28 cellular contexts compared by ENCODE assay signal in the genomic region with DNA sequence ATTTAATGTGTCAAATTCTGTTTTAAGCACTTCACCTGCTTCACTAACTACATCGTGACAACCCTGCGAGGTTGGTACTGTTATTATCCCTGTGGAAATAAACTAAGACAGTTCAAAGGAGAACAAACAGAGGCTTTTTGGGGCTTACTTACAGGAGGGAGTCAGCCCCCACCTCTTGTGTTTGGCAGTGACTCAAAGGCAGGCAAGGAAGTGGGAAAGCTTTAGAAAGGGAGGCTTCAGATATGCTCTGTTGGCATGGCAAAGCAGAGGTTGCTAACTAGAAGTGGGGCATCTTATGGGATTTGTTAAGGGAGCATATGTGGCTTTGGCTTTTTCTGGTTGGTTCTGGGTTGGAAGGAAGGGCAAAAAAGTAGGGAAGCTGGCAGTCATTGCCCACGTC.
"Had no signal": no experiment of that assay in that cellular context is flagged by ENCODE, and none has a peak within 500 bp of the region (broad histone marks: within the 10 kb centered on the region; RNA-seq: fewer than 3 reads in every experiment).

No MANE protein-coding gene starts in this region.

- H3K27ac Mint-ChIP-seq: activated CD4-positive, alpha-beta T cell treated with anti-CD3 and anti-CD28 coated beads for 36 hours; activated CD8-positive, alpha-beta T cell treated with anti-CD3 and anti-CD28 coated beads for 36 hours; activated naive CD4-positive, alpha-beta T cell treated with anti-CD3 and anti-CD28 coated beads for 36 hours; activated naive CD4-positive, alpha-beta T cell treated with anti-CD3 and anti-CD28 coated beads, Interleukin-2, amount 50 U/mL, for 24 hours; activated T-helper 1 cell treated with anti-CD3 and anti-CD28 coated beads, Interleukin-12 subunit alpha, Interleukin-12 subunit beta, Interleukin-2, Interleukin-4 antibody, amounts not matched to agents 30 ng/mL and 10 ng/mL and 1 ng/mL, durations not matched to agents 14 hours and 24 hours and 36 hours; activated T-helper 2 cell treated with anti-CD3 and anti-CD28 coated beads, Interferon-gamma antibody, Interleukin-2, Interleukin-4, amounts not matched to agents 10 μg/mL and 5 μg/mL and 100 μg/mL, durations not matched to agents 14 hours and 24 hours and 36 hours; dendritic cell treated with granulocyte-macrophage colony-stimulating factor and Interleukin-4, amounts not matched to agents 40 ng/mL and 50 ng/mL, for 4 days had no signal

- H3K27me3 Mint-ChIP-seq: activated CD8-positive, alpha-beta T cell treated with anti-CD3 and anti-CD28 coated beads for 36 hours; activated naive CD4-positive, alpha-beta T cell treated with anti-CD3 and anti-CD28 coated beads, Interleukin-2, amount 50 U/mL, for 24 hours; dendritic cell treated with granulocyte-macrophage colony-stimulating factor and Interleukin-4, amounts not matched to agents 40 ng/mL and 50 ng/mL, for 4 days had no signal

- H3K9me3 Mint-ChIP-seq: activated CD8-positive, alpha-beta T cell treated with anti-CD3 and anti-CD28 coated beads for 36 hours; activated naive CD4-positive, alpha-beta T cell treated with anti-CD3 and anti-CD28 coated beads for 36 hours; activated naive CD4-positive, alpha-beta T cell treated with anti-CD3 and anti-CD28 coated beads, Interleukin-2, amount 50 U/mL, for 24 hours; activated T-cell treated with anti-CD3 and anti-CD28 coated beads, Interleukin-2, amount 50 U/mL, for 4 hours; activated T-helper 1 cell treated with anti-CD3 and anti-CD28 coated beads, Interleukin-12 subunit alpha, Interleukin-12 subunit beta, Interleukin-2, Interleukin-4 antibody, amounts not matched to agents 30 ng/mL and 10 ng/mL and 1 ng/mL, durations not matched to agents 14 hours and 24 hours and 36 hours; activated T-helper 2 cell treated with anti-CD3 and anti-CD28 coated beads, Interferon-gamma antibody, Interleukin-2, Interleukin-4, amounts not matched to agents 10 μg/mL and 5 μg/mL and 100 μg/mL, durations not matched to agents 14 hours and 24 hours and 36 hours; central memory CD8-positive, alpha-beta T cell; dendritic cell treated with granulocyte-macrophage colony-stimulating factor and Interleukin-4, amounts not matched to agents 40 ng/mL and 50 ng/mL, for 4 days had no signal

- H3K4me3 ChIP-seq: coronary artery, dorsolateral prefrontal cortex, esophagus squamous epithelium, gastroesophageal sphincter, heart right ventricle, hepatocyte had no signal

- DNase-seq: activated CD4-positive, alpha-beta T cell treated with anti-CD3 and anti-CD28 coated beads for 36 hours; activated CD4-positive, alpha-beta T cell treated with anti-CD3 and anti-CD28 coated beads, Interleukin-2, amount 50 U/mL, for 1 hour; activated CD4-positive, alpha-beta T cell treated with anti-CD3 and anti-CD28 coated beads, Interleukin-2, amount 50 U/mL, for 48 hours; activated CD4-positive, CD25-positive, alpha-beta regulatory T cell; activated CD4-positive, CD25-positive, alpha-beta regulatory T cell treated with anti-CD3 and anti-CD28 coated beads, Interleukin-2, amount 50 U/mL, for 72 hours; activated CD8-positive, alpha-beta memory T cell treated with anti-CD3 and anti-CD28 coated beads for 24 hours; activated CD8-positive, alpha-beta T cell treated with anti-CD3 and anti-CD28 coated beads for 36 hours; activated effector memory CD4-positive, alpha-beta T cell treated with anti-CD3 and anti-CD28 coated beads, Interleukin-2, amount 50 U/mL, for 16 hours; activated naive CD4-positive, alpha-beta T cell treated with anti-CD3 and anti-CD28 coated beads for 36 hours; activated T-cell treated with anti-CD3 and anti-CD28 coated beads, Interleukin-2, amount 50 U/mL, for 4 hours; amniotic stem cell; anterior cingulate cortex; brain microvascular endothelial cell; dorsolateral prefrontal cortex; effector memory CD4-positive, alpha-beta T cell; erythroblast; esophagus squamous epithelium; foreskin melanocyte; heart right ventricle; T-helper 2 cell had no signal

- H3K4me3 Mint-ChIP-seq: activated CD4-positive, alpha-beta T cell treated with anti-CD3 and anti-CD28 coated beads for 36 hours; activated CD8-positive, alpha-beta T cell treated with anti-CD3 and anti-CD28 coated beads for 36 hours; activated naive CD4-positive, alpha-beta T cell treated with anti-CD3 and anti-CD28 coated beads for 36 hours; activated naive CD4-positive, alpha-beta T cell treated with anti-CD3 and anti-CD28 coated beads, Interleukin-2, amount 50 U/mL, for 24 hours; activated T-cell treated with anti-CD3 and anti-CD28 coated beads, Interleukin-2, amount 50 U/mL, for 4 hours; activated T-helper 1 cell treated with anti-CD3 and anti-CD28 coated beads, Interleukin-12 subunit alpha, Interleukin-12 subunit beta, Interleukin-2, Interleukin-4 antibody, amounts not matched to agents 30 ng/mL and 10 ng/mL and 1 ng/mL, durations not matched to agents 14 hours and 24 hours and 36 hours; central memory CD8-positive, alpha-beta T cell; dendritic cell treated with granulocyte-macrophage colony-stimulating factor and Interleukin-4, amounts not matched to agents 40 ng/mL and 50 ng/mL, for 4 days had no signal

- ATAC-seq: activated CD4-positive, alpha-beta T cell treated with anti-CD3 and anti-CD28 coated beads for 36 hours; activated CD8-positive, alpha-beta T cell treated with anti-CD3 and anti-CD28 coated beads for 36 hours; activated T-cell treated with anti-CD3 and anti-CD28 coated beads, Interleukin-2, amount 50 U/mL, for 4 hours; gastroesophageal sphincter; heart right ventricle had no signal
